ENCODE assay signal across 19 cellular contexts in the genomic region with DNA sequence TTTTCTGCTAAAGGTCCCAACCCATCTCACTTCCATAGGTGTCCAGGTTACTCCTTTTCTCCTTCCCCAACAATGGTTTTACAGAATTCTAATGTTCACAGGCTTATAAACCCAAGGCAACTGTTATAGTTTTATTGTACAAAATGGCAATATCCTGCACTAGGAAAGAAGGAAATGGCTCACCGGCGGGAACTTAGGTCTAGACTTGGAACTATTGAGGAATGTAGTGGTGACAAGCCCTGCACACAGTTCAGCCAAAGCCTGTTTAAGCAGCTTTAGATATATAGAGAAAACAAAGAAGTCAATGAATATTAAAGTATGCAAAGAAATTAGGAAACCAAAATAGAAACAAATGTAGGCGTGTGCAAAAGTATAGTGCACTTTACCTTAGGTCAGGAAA. TPM values are rescaled to one million over a fixed set of nuclear protein-coding genes. Genes with fewer than 3 reads are reported as not detected.
"Had no signal": no experiment of that assay in that cellular context is flagged by ENCODE, and none has a peak within 500 bp of the region (broad histone marks: within the 10 kb centered on the region; RNA-seq: fewer than 3 reads in every experiment).

No MANE protein-coding gene starts in this region.

- H3K27ac ChIP-seq: SJSA1, SK-N-MC had no signal

- H3K9me3 ChIP-seq: SJSA1 had no signal

- H3K4me3 ChIP-seq: SJSA1, SK-N-MC had no signal

- H3K36me3 ChIP-seq: SJSA1 had no signal

- H3K27me3 ChIP-seq: SJSA1 had no signal

- DNase-seq: Kasumi-1, KBM-7, MM.1S, NCI-H1092 treated with DMSO at 0.1 percent for 48 hours, NCI-H1436, NCI-H187, NCI-H2029, NCI-H2081 treated with DMSO at 0.1 percent for 48 hours, NCI-H2171 treated with DMSO at 0.1 percent for 48 hours, NCI-H345, NCI-H446 treated with DMSO at 0.1 percent for 48 hours, NCI-H510A treated with DMSO at 0.1 percent for 48 hours, NCI-H69, NCI-H774, Right ventricle myocardium superior, RPMI8226, SIG-M5 had no signal

RNA-seq across cellular contexts. Expression of gene KCNG3, which starts 22.6 kb away (rescaled TPM):
- total RNA-seq: Right ventricle myocardium superior had no signal
